In the genomic region with DNA sequence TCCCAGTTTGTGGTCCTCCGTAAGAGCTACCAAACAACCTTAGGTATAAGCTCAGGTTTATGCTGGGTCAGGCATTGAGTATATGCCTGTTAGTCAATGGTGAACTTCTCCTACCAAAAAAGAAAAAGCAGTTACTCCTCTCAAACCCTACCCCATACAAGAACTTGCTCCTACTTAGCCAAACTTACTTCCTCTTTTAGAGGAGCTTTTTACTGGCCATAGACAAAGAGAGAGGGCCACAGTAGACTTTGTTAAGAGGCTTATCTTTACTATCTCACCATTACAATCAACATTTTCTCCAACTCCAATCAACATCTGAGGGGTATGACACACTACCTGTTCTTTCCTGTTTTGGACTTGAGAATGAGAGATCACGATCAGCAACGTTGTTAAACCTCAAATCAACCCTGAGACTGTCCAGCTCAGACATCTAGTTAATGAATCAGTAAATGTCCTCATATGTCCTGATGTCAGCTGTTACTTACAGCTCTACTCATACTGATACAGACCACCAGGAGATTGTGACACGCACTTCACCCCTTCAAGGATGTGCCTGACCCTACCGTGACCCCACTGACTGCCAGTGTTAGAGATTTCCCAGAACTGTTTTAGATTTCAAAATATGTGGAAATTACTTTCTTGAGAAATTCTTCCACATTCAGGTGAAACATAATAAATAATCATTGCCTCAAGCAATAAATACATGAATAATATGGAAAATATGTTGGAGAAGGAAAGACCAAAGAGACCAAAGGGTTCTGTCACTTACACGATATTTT, we compare ENCODE assay signal across 8 cellular contexts. TPM values are rescaled to one million over a fixed set of nuclear protein-coding genes. Genes with fewer than 3 reads are reported as not detected.
DNase-seq lines count a peak whose midpoint lies in the region; ATAC-seq and TF ChIP-seq lines count a peak whose summit lies in the region.

No MANE protein-coding gene starts in this region.

- TF ChIP-seq CTCF in RWPE2 (IDR thresholded peaks at IDR 0.05; ENCODE audit: poor library complexity, severe bottlenecking) (no peak), gastroesophageal sphincter (IDR thresholded peaks at IDR 0.05) (no peak)

- H3K4me1 ChIP-seq in RWPE2 (ENCODE audit: insufficient read depth, poor library complexity, severe bottlenecking): peaks cover 19% of the 10 kb centered on the region
- peaks cover 0 to 7% (median 0%) of the 10 kb centered on the region in 3 donors for H3K4me1 ChIP-seq in gastroesophageal sphincter

- H3K9me3 ChIP-seq in RWPE2 (ENCODE audit: severe bottlenecking) (no peaks in the 10 kb centered on the region), gastroesophageal sphincter (no peaks in the 10 kb centered on the region)

- WGBS in gastroesophageal sphincter (ENCODE audit: low coverage in 1 of 2), 2 donors: 49 to 75% methylated on average over 5 to 6 of the region's 6 CpGs

- peak; percentile 80 for ATAC-seq in GM21825 (IDR thresholded peaks at IDR 0.05; ENCODE audit: unreplicated experiment)
- ATAC-seq in RWPE2 (ENCODE audit: low read depth): peak; percentile 87
- peak; percentile 34 for ATAC-seq in gastroesophageal sphincter
- no peak for ATAC-seq in GM21360 (IDR thresholded peaks at IDR 0.05; ENCODE audit: unreplicated experiment)
- ATAC-seq in GM21381 (IDR thresholded peaks at IDR 0.05; ENCODE audit: unreplicated experiment): no peak

- DNase-seq in Daoy (ENCODE audit: low read depth) (peak; percentile 36), RWPE2 (ENCODE audit: low spot score) (peak; percentile 57), cerebellar nuclear complex (lab: John Stamatoyannopoulos, UW) (no peak), T-helper 9 cell (no peak)

- TF ChIP-seq POLR2A in gastroesophageal sphincter (IDR thresholded peaks at IDR 0.05): no peak

- no peaks in the 10 kb centered on the region for H3K27me3 ChIP-seq in RWPE2 (ENCODE audit: insufficient read depth, poor library complexity, severe bottlenecking)
- H3K27me3 ChIP-seq in gastroesophageal sphincter: no peaks in the 10 kb centered on the region

- TF ChIP-seq EP300 in gastroesophageal sphincter (IDR thresholded peaks at IDR 0.05): no peak

- H3K36me3 ChIP-seq in RWPE2 (ENCODE audit: low read depth) (no peaks in the 10 kb centered on the region), gastroesophageal sphincter (no peaks in the 10 kb centered on the region)

- H3K4me3 ChIP-seq in RWPE2 (ENCODE audit: severe bottlenecking): no peak overlapping the region
- no peak overlapping the region for H3K4me3 ChIP-seq in gastroesophageal sphincter

- H3K27ac ChIP-seq in RWPE2 (ENCODE audit: poor library complexity, severe bottlenecking) (peak overlapping the region; percentile 31), gastroesophageal sphincter (no peak overlapping the region)

RNA-seq across cellular contexts. Expression of a gene that starts 18.4 kb away (rescaled TPM):
- total RNA-seq in Daoy (2014; rRNA removed; shearing (Covaris generic)): 29.7 and 40.7 TPM in 2 replicates
- total RNA-seq in gastroesophageal sphincter: 10 to 100 TPM; 24.0 to 80.1 (median 32.2) TPM

Comparison
In these comparisons a context has a peak if more than half of its experiments do, and no peak if none do; other contexts are left out.
1. DNase-seq: peak in Daoy (single experiment) and RWPE2 (single experiment); none in cerebellar nuclear complex (0 of 2) and T-helper 9 cell (single experiment).
2. ATAC-seq: peak in GM21825 (single experiment), RWPE2 (single experiment) and gastroesophageal sphincter (single experiment); none in GM21360 (single experiment) and GM21381 (single experiment).